18 cellular contexts compared by ENCODE assay signal in genomic region chr10:79452174-79452611, GRCh38. TPM values are rescaled to one million over a fixed set of nuclear protein-coding genes. Genes with fewer than 3 reads are reported as not detected.
DNase-seq lines count a peak whose midpoint lies in the region; TF ChIP-seq lines count a peak whose summit lies in the region.
"Had no signal": no experiment of that assay in that cellular context is flagged by ENCODE, and none has a peak within 500 bp of the region (broad histone marks: within the 10 kb centered on the region; RNA-seq: fewer than 3 reads in every experiment).

No MANE protein-coding gene starts in this region.

- CTCF ChIA-PET in RWPE1 (lab: Yijun Ruan, JAX) = no interaction called here

- H3K4me1 ChIP-seq in esophagus muscularis mucosa (peaks cover 0 to 38% (median 27%) of the 10 kb centered on the region in 4 donors), mesodermal cell (ENCODE audit: control insufficient read depth, insufficient read depth, low read length, poor library complexity, severe bottlenecking) (peaks cover 23% of the 10 kb centered on the region), stomach smooth muscle (ENCODE audit: control insufficient read depth, insufficient read depth, low read length) (peaks cover 23% of the 10 kb centered on the region)
- H3K4me1 ChIP-seq: tibial artery had no signal

- H3K36me3 ChIP-seq in esophagus muscularis mucosa (no peaks in the 10 kb centered on the region), mesodermal cell (ENCODE audit: control insufficient read depth, insufficient read depth, low read length) (no peaks in the 10 kb centered on the region), stomach smooth muscle (ENCODE audit: control insufficient read depth in 2 of 2, insufficient read depth in 2 of 2, low read length in 2 of 2) (no peaks in the 10 kb centered on the region)
- H3K36me3 ChIP-seq: lower lobe of right lung, tibial artery had no signal

- no peak for TF ChIP-seq EP300 in esophagus muscularis mucosa (IDR thresholded peaks at IDR 0.05)

- H3K27me3 ChIP-seq in esophagus muscularis mucosa (no peaks in the 10 kb centered on the region), stomach smooth muscle (ENCODE audit: control insufficient read depth in 1 of 2, insufficient read depth in 2 of 2, low read length in 2 of 2) (no peaks in the 10 kb centered on the region)
- H3K27me3 ChIP-seq: tibial artery had no signal

- no peak for TF ChIP-seq POLR2A in esophagus muscularis mucosa (IDR thresholded peaks at IDR 0.05; ENCODE audit: low read depth)

- H3K9me3 ChIP-seq in esophagus muscularis mucosa = no peaks in the 10 kb centered on the region
- H3K9me3 ChIP-seq in mesodermal cell (ENCODE audit: control insufficient read depth, low read length) = no peaks in the 10 kb centered on the region
- no peaks in the 10 kb centered on the region for H3K9me3 ChIP-seq in stomach smooth muscle (ENCODE audit: control insufficient read depth in 2 of 2, low read length in 2 of 2)
- H3K9me3 ChIP-seq: lower lobe of right lung, tibial artery had no signal

- H3K27ac ChIP-seq in esophagus muscularis mucosa (replicated peaks in 1 of 4) (peak overlapping the region; percentile 35 to 73 (median 64)), mesodermal cell (ENCODE audit: low read depth, low read length, severe bottlenecking) (peak overlapping the region; percentile 66), stomach smooth muscle (ENCODE audit: low read length) (peak overlapping the region; percentile 62), RWPE1 (no peak overlapping the region)
- H3K27ac ChIP-seq: lower lobe of right lung, tibial artery had no signal

- TF ChIP-seq CTCF in esophagus muscularis mucosa (IDR thresholded peaks at IDR 0.05) (no peak), RWPE1 (conservative IDR thresholded peaks at IDR 0.05; ENCODE audit: low read depth) (no peak)

- intact Hi-C loops in esophagus muscularis mucosa (cut with DNase I) = no loop called here

- POLR2A ChIA-PET in RWPE1 (lab: Yijun Ruan, JAX; ENCODE audit: low non-redundant PET) = no interaction called here

- DNase-seq in NCI-H82 (lab: John Stamatoyannopoulos, UW) = peak; percentile 32
- DNase-seq in esophagus muscularis mucosa (ENCODE audit: extremely low spot score) = no peak
- no peak for DNase-seq in RWPE1 (ENCODE audit: low spot score)
- DNase-seq in activated CD4-positive, CD25-positive, alpha-beta regulatory T cell (lab: John Stamatoyannopoulos, UW) = no peak
- no peak for DNase-seq in KG1 (lab: John Stamatoyannopoulos, UW)
- DNase-seq in NCI-H1092 treated with DMSO at 0.1 percent for 48 hours (lab: John Stamatoyannopoulos, UW) = no peak
- DNase-seq: activated CD4-positive, alpha-beta T cell treated with anti-CD3 and anti-CD28 coated beads, Interleukin-2, amount 50 U/mL, for 1 hour; activated effector memory CD4-positive, alpha-beta T cell treated with anti-CD3 and anti-CD28 coated beads, Interleukin-2, amount 50 U/mL, for 16 hours; glutamatergic neuron; immature natural killer cell; KBM-7; lower lobe of right lung; NCI-H2029 treated with DMSO at 0.1 percent for 48 hours; NCI-H446; retina had no signal

- H3K4me3 ChIP-seq in esophagus muscularis mucosa (no peak overlapping the region), mesodermal cell (ENCODE audit: extremely low read depth, insufficient read depth, low read length, poor library complexity, severe bottlenecking) (no peak overlapping the region), stomach smooth muscle (ENCODE audit: low read length in 2 of 2) (no peak overlapping the region)
- H3K4me3 ChIP-seq: lower lobe of right lung, tibial artery had no signal

- peak overlapping the region in 1 of 2 donors; percentile 8 for H3K9ac ChIP-seq in stomach smooth muscle (ENCODE audit: low read length in 2 of 2)

- WGBS in esophagus muscularis mucosa = 37% methylated on average over 8 of the region's 9 CpGs
- WGBS in mesodermal cell (ENCODE audit: insufficient coverage in 2 of 2), 2 experiments = 66 to 84% methylated on average over 4 to 6 of the region's 9 CpGs

RNA-seq across cellular contexts. Expression of gene ZCCHC24, which starts 6.8 kb away (rescaled TPM):
- total RNA-seq in esophagus muscularis mucosa = 100 to 1,000 TPM; 100 to 156 (median 120) TPM
- polyA plus RNA-seq in mesodermal cell (2013, experiment 1 of 2) = 43.7 TPM
- 41.4 TPM for polyA plus RNA-seq in mesodermal cell (2013, experiment 2 of 2)
